In the genomic region with DNA sequence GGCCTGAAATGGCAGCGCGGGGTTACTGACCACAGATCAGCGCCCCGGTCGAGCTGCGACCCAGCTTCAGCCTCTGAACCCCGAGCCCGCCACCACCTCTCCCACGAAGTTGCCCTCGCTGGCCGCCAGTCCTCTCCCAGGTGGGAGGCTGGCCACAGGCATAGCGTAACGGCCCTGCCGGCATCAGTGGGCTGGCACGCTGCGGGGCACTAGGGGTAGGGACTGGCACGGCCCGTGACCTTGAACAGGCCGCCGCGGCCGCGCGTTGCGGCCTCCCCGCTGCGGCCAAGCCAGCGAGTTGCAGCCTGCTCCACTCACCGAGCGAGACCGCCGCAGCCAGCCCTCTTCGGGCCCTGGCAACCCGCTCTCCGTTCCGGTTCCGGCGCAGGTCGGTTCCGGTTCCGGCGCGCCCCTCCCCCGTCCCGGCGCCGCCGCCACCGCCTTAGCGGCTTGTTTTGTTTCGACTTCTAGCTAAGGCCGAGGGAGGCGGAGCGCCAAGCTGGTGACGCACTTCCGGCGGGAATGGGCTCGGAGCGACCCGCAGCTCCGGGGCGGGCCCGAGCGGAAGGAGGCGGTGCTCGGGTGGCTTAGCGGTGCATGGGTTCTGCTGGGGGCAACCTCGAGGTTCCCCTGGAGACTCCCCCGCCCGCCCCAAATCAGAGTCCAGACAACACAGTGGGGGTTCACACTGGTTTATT, we compare ENCODE assay signal across 1 cellular context.
TF ChIP-seq lines count a peak whose summit lies in the region.

A gene with protein sequence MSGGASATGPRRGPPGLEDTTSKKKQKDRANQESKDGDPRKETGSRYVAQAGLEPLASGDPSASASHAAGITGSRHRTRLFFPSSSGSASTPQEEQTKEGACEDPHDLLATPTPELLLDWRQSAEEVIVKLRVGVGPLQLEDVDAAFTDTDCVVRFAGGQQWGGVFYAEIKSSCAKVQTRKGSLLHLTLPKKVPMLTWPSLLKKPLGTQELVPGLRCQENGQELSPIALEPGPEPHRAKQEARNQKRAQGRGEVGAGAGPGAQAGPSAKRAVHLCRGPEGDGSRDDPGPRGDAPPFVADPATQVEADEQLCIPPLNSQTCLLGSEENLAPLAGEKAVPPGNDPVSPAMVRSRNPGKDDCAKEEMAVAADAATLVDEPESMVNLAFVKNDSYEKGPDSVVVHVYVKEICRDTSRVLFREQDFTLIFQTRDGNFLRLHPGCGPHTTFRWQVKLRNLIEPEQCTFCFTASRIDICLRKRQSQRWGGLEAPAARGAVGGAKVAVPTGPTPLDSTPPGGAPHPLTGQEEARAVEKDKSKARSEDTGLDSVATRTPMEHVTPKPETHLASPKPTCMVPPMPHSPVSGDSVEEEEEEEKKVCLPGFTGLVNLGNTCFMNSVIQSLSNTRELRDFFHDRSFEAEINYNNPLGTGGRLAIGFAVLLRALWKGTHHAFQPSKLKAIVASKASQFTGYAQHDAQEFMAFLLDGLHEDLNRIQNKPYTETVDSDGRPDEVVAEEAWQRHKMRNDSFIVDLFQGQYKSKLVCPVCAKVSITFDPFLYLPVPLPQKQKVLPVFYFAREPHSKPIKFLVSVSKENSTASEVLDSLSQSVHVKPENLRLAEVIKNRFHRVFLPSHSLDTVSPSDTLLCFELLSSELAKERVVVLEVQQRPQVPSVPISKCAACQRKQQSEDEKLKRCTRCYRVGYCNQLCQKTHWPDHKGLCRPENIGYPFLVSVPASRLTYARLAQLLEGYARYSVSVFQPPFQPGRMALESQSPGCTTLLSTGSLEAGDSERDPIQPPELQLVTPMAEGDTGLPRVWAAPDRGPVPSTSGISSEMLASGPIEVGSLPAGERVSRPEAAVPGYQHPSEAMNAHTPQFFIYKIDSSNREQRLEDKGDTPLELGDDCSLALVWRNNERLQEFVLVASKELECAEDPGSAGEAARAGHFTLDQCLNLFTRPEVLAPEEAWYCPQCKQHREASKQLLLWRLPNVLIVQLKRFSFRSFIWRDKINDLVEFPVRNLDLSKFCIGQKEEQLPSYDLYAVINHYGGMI (N-terminal part only) (minus strand): TSS at position 386 of the 698 bp plus-strand sequence. CDS start 1,678 bp downstream, outside the sequence.

TF ChIP-seq in K562, 482 proteins besides CTCF, POLR2A, EP300 and RAD21 (continued from another document and continues in another):
- TF ChIP-seq TOE1 (IDR thresholded peaks at IDR 0.05; ENCODE audit: borderline replicate concordance): no peak
- TF ChIP-seq TOE1 (CRISPR knock-in tag; IDR thresholded peaks at IDR 0.05; ENCODE audit: borderline replicate concordance, low read depth): no peak
- TF ChIP-seq RUNX1 (IDR thresholded peaks at IDR 0.05; ENCODE audit: low read depth): no peak
- no peak for TF ChIP-seq NFIX (CRISPR knock-in tag; IDR thresholded peaks at IDR 0.05; ENCODE audit: low read depth)
- peak; percentile 77; the same call in 1 of the 2 replicates for TF ChIP-seq HNRNPL (IDR thresholded peaks at IDR 0.05; ENCODE audit: low read depth, low read length)
- no peak for TF ChIP-seq ZNF584 (CRISPR knock-in tag; IDR thresholded peaks at IDR 0.05; ENCODE audit: low read depth)
- TF ChIP-seq ZNF311 (CRISPR knock-in tag; IDR thresholded peaks at IDR 0.05): no peak
- TF ChIP-seq, protein P1, sequence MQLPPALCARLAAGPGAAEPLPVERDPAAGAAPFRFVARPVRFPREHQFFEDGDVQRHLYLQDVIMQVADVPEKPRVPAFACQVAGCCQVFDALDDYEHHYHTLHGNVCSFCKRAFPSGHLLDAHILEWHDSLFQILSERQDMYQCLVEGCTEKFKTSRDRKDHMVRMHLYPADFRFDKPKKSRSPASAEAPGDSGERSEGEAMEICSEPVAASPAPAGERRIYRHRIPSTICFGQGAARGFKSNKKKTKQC (CRISPR knock-in tag; IDR thresholded peaks at IDR 0.05): peak; percentile 62
- TF ChIP-seq CBX1 (IDR thresholded peaks at IDR 0.05; ENCODE audit: low read depth): peak; percentile 64; the same call in 1 of the 2 replicates
- TF ChIP-seq BHLHE40 (IDR thresholded peaks at IDR 0.05; ENCODE audit: low read length): no peak
- no peak for TF ChIP-seq BMI1 (IDR thresholded peaks at IDR 0.05; ENCODE audit: low read length)
- no peak for TF ChIP-seq TGIF2 (CRISPR knock-in tag; IDR thresholded peaks at IDR 0.05)
- TF ChIP-seq RBM25 (IDR thresholded peaks at IDR 0.05; ENCODE audit: low read depth, low read length, severe bottlenecking): no peak
- TF ChIP-seq ZNF583 (CRISPR knock-in tag; IDR thresholded peaks at IDR 0.05): no peak
- TF ChIP-seq ZEB2 (IDR thresholded peaks at IDR 0.05): no peak
- no peak for TF ChIP-seq ZKSCAN1 (IDR thresholded peaks at IDR 0.05; ENCODE audit: low read depth, low read length)
- no peak for TF ChIP-seq ZFP36 (IDR thresholded peaks at IDR 0.05; ENCODE audit: low read depth, low read length, partially characterized antibody)
- no peak for TF ChIP-seq ZNF263 (CRISPR knock-in tag; IDR thresholded peaks at IDR 0.05; ENCODE audit: borderline replicate concordance)
- TF ChIP-seq ZFP91 (CRISPR knock-in tag; IDR thresholded peaks at IDR 0.05): no peak
- peak; percentile 87 for TF ChIP-seq RBBP5 (IDR thresholded peaks at IDR 0.05; ENCODE audit: borderline replicate concordance, insufficient read depth, low read length, poor library complexity, severe bottlenecking)
- TF ChIP-seq SREBF2 (CRISPR knock-in tag; IDR thresholded peaks at IDR 0.05): no peak
- no peak for TF ChIP-seq RFX7 (CRISPR knock-in tag; IDR thresholded peaks at IDR 0.05)
- TF ChIP-seq SAP30 (IDR thresholded peaks at IDR 0.05; ENCODE audit: borderline replicate concordance, insufficient read depth, low read depth, low read length, poor library complexity, severe bottlenecking): peak; percentile 72
- TF ChIP-seq, protein P2, sequence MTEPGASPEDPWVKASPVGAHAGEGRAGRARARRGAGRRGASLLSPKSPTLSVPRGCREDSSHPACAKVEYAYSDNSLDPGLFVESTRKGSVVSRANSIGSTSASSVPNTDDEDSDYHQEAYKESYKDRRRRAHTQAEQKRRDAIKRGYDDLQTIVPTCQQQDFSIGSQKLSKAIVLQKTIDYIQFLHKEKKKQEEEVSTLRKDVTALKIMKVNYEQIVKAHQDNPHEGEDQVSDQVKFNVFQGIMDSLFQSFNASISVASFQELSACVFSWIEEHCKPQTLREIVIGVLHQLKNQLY (CRISPR knock-in tag; conservative IDR thresholded peaks at IDR 0.05): no peak
- TF ChIP-seq ZBTB5 (IDR thresholded peaks at IDR 0.05): no peak
- peak; percentile 69 for TF ChIP-seq HCFC1 (IDR thresholded peaks at IDR 0.05; ENCODE audit: low read depth, low read length)
- TF ChIP-seq CSDE1 (IDR thresholded peaks at IDR 0.05): no peak
- TF ChIP-seq LCOR (CRISPR knock-in tag; IDR thresholded peaks at IDR 0.05): no peak
- peak; percentile 98 for TF ChIP-seq ZFX (CRISPR knock-in tag; IDR thresholded peaks at IDR 0.05)
- TF ChIP-seq ZNF121 (CRISPR knock-in tag; conservative IDR thresholded peaks at IDR 0.05): no peak
- no peak for TF ChIP-seq ZBTB26 (CRISPR knock-in tag; IDR thresholded peaks at IDR 0.05)
- no peak for TF ChIP-seq THRAP3 (IDR thresholded peaks at IDR 0.05; ENCODE audit: borderline replicate concordance)
- TF ChIP-seq GATA2 (CRISPR knock-in tag; IDR thresholded peaks at IDR 0.05): no peak
- no peak for TF ChIP-seq NR2C2 (CRISPR knock-in tag; IDR thresholded peaks at IDR 0.05)
- peak; percentile 92 for TF ChIP-seq NR2C2 (tag; IDR thresholded peaks at IDR 0.05)
- TF ChIP-seq, protein P3, sequence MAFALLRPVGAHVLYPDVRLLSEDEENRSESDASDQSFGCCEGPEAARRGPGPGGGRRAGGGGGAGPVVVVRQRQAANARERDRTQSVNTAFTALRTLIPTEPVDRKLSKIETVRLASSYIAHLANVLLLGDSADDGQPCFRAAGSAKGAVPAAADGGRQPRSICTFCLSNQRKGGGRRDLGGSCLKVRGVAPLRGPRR (CRISPR knock-in tag; IDR thresholded peaks at IDR 0.05): no peak
- TF ChIP-seq HEY1 (CRISPR knock-in tag; IDR thresholded peaks at IDR 0.05; ENCODE audit: borderline replicate concordance): no peak
- no peak for TF ChIP-seq ETS2 (tag; IDR thresholded peaks at IDR 0.05; ENCODE audit: borderline replicate concordance, poor library complexity, severe bottlenecking)
- peak; percentile 69 for TF ChIP-seq CREB1 (IDR thresholded peaks at IDR 0.05)
- peak; percentile 88 for TF ChIP-seq CREB1 (CRISPR knock-in tag; IDR thresholded peaks at IDR 0.05)
- TF ChIP-seq NR2C1 (IDR thresholded peaks at IDR 0.05): no peak
- TF ChIP-seq NR2C1 (tag; IDR thresholded peaks at IDR 0.05): peak; percentile 62; the same call in 1 of the 2 replicates
- no peak for TF ChIP-seq ZNF24 (IDR thresholded peaks at IDR 0.05)
- TF ChIP-seq TEAD1 (CRISPR knock-in tag; IDR thresholded peaks at IDR 0.05): peak in 1 of 2 experiments; percentile 51; a peak in 1 of 4 replicates
- TF ChIP-seq, protein P4, sequence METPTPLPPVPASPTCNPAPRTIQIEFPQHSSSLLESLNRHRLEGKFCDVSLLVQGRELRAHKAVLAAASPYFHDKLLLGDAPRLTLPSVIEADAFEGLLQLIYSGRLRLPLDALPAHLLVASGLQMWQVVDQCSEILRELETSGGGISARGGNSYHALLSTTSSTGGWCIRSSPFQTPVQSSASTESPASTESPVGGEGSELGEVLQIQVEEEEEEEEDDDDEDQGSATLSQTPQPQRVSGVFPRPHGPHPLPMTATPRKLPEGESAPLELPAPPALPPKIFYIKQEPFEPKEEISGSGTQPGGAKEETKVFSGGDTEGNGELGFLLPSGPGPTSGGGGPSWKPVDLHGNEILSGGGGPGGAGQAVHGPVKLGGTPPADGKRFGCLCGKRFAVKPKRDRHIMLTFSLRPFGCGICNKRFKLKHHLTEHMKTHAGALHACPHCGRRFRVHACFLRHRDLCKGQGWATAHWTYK (CRISPR knock-in tag; IDR thresholded peaks at IDR 0.05): peak; percentile 52; the same call in 1 of the 2 replicates
- TF ChIP-seq ADNP (tag; IDR thresholded peaks at IDR 0.05): no peak
- no peak for TF ChIP-seq PURB (CRISPR knock-in tag; IDR thresholded peaks at IDR 0.05; ENCODE audit: low read depth)
- no peak for TF ChIP-seq ZNF655 (CRISPR knock-in tag; IDR thresholded peaks at IDR 0.05)
- TF ChIP-seq ZNF217 (CRISPR knock-in tag; IDR thresholded peaks at IDR 0.05): no peak
- TF ChIP-seq ZNF699 (CRISPR knock-in tag; IDR thresholded peaks at IDR 0.05; ENCODE audit: insufficient replicate concordance): no peak
- no peak for TF ChIP-seq POLR3A (IDR thresholded peaks at IDR 0.05; ENCODE audit: borderline replicate concordance, extremely low read depth, insufficient read depth, insufficient read length)
- no peak for TF ChIP-seq KLF10 (CRISPR knock-in tag; IDR thresholded peaks at IDR 0.05)
- peak; percentile 35; the same call in 1 of the 2 replicates for TF ChIP-seq KAT7 (CRISPR knock-in tag; IDR thresholded peaks at IDR 0.05; ENCODE audit: borderline replicate concordance)
- TF ChIP-seq FOXM1 (IDR thresholded peaks at IDR 0.05; ENCODE audit: low read depth): 0 out of 2 replicates have a peak, but pooled peaks have one; percentile 46
- peak; percentile 26; the same call in 1 of the 2 replicates for TF ChIP-seq FOXM1 (CRISPR knock-in tag; IDR thresholded peaks at IDR 0.05; ENCODE audit: low read depth)
- no peak for TF ChIP-seq TARDBP (IDR thresholded peaks at IDR 0.05)
- TF ChIP-seq KLF16 (IDR thresholded peaks at IDR 0.05): no peak
